In the genomic region with DNA sequence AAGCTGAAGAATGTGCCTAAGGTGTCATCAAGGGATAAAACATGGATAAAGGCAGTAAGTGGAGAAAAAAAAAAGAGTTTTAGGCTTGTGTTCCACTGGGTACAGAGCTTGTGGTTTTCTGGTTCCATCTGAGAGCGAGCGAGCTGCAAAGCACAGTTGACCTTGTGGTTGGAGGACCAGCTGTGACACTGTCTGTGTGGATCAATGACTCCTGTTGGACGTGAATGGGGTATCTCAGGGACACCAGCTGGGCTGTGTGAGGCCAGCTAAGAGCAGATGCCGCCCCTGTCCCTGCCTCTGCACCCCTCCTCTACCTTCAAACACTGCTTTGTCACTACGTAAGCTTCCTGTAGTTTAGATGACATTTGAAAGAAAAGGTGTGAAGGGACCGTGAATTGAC, we compare ENCODE assay signal across 1 cellular context.
TF ChIP-seq lines count a peak whose summit lies in the region.

No MANE protein-coding gene starts in this region.

TF ChIP-seq in K562, 482 proteins besides CTCF, POLR2A, EP300 and RAD21:
- TF ChIP-seq, protein P1, sequence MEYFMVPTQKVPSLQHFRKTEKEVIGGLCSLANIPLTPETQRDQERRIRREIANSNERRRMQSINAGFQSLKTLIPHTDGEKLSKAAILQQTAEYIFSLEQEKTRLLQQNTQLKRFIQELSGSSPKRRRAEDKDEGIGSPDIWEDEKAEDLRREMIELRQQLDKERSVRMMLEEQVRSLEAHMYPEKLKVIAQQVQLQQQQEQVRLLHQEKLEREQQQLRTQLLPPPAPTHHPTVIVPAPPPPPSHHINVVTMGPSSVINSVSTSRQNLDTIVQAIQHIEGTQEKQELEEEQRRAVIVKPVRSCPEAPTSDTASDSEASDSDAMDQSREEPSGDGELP (CRISPR knock-in tag; IDR thresholded peaks at IDR 0.05; ENCODE audit: borderline replicate concordance), result 0 out of 2 replicates have a peak, but pooled peaks have one; percentile 19
- TF ChIP-seq, protein P2, sequence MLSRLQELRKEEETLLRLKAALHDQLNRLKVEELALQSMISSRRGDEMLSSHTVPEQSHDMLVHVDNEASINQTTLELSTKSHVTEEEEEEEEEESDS (CRISPR knock-in tag; IDR thresholded peaks at IDR 0.05), result no peak
- TF ChIP-seq SREBF2 (CRISPR knock-in tag; IDR thresholded peaks at IDR 0.05), result no peak
TF ChIP-seq in K562: peak in this region for 1.
